1 cellular context compared by ENCODE assay signal in genomic region chr22:39467390-39467901, GRCh38.
TF ChIP-seq lines count a peak whose summit lies in the region.

No MANE protein-coding gene starts in this region.

TF ChIP-seq in SK-N-SH treated with all-trans-retinoic acid at 6 μM for 48 hours, 23 proteins besides CTCF, POLR2A, EP300 and RAD21 (continued from another document):
- TF ChIP-seq BACH2 (CRISPR knock-in tag; IDR thresholded peaks at IDR 0.05; ENCODE audit: borderline replicate concordance) (no peak), TCF4 (CRISPR knock-in tag; IDR thresholded peaks at IDR 0.05; ENCODE audit: borderline replicate concordance) (no peak), PATZ1 (CRISPR knock-in tag; IDR thresholded peaks at IDR 0.05; ENCODE audit: borderline replicate concordance) (no peak), ZC3H10 (CRISPR knock-in tag; IDR thresholded peaks at IDR 0.05) (no peak), TOX (CRISPR knock-in tag; IDR thresholded peaks at IDR 0.05; ENCODE audit: borderline replicate concordance) (no peak), ZNF8 (CRISPR knock-in tag; IDR thresholded peaks at IDR 0.05) (no peak)
